In the genomic region with DNA sequence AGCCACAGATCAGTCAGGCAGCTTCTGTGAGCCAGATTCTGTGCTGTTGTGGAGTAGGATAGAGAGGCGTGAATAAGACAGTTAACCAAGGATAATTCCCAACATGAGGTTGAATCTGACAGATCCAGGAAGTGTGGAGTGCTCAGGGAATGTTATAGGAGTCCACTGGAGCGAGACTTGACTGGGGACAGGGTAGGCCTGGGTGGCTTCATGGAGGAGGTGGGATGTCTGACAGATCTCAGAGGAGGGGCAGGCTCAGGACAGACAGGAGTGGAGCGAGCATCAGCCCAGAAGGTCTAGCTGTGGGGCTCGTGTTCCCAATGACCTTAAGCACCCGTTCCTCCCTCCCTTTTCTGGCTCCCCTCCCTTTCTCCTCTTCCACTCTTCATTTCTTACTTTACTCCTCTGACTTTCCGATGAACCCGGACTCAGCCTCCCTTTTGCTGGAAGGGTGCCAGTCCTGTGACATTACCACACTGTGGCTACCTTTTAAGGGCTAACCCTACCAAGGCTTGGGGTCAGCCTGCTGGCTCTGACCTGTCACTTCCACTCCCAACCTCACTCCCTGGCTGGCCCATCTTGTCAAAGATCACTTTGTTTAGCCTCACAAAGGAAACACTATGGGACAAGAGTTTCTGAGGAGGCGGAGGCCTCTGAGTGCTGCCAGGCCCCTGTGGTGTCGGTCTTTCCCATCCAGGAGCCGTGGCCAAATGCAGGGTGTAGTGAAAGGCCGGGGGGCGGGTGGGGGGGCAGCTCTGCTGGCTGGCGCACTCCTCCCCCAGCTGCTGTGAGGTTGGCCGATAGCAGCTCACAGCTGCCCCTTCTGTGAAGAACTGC, we compare ENCODE assay signal across 17 cellular contexts. TPM values are rescaled to one million over a fixed set of nuclear protein-coding genes. Genes with fewer than 3 reads are reported as not detected.
DNase-seq lines count a peak whose midpoint lies in the region; ATAC-seq and TF ChIP-seq lines count a peak whose summit lies in the region.
"Had no signal": no experiment of that assay in that cellular context is flagged by ENCODE, and none has a peak within 500 bp of the region (broad histone marks: within the 10 kb centered on the region; RNA-seq: fewer than 3 reads in every experiment).

No MANE protein-coding gene starts in this region.

- ATAC-seq in GM21515 (IDR thresholded peaks at IDR 0.05; ENCODE audit: unreplicated experiment) = no peak

- no peaks in the 10 kb centered on the region for H3K27me3 ChIP-seq in SJCRH30
- no peaks in the 10 kb centered on the region for H3K27me3 ChIP-seq in dorsolateral prefrontal cortex
- H3K27me3 ChIP-seq in testis = no peaks in the 10 kb centered on the region
- H3K27me3 ChIP-seq in Caco-2 (replicated peaks; ENCODE audit: control insufficient read depth, insufficient read depth, low read length) = no peaks in the 10 kb centered on the region
- H3K27me3 ChIP-seq: colonic mucosa had no signal

- H3K4me3 ChIP-seq in SJCRH30 (no peak overlapping the region), dorsolateral prefrontal cortex (no peak overlapping the region), testis (no peak overlapping the region), Caco-2 (ENCODE audit: low read depth, low read length) (no peak overlapping the region)
- H3K4me3 ChIP-seq: colonic mucosa, psoas muscle had no signal

- POLR2A ChIA-PET in Caco-2 (lab: Charles Lee) = no interaction called here

- H3K36me3 ChIP-seq in SJCRH30 (peaks cover 6% of the 10 kb centered on the region; the same call in 1 of the 2 replicates), testis (ENCODE audit: low read depth, missing control alignments) (no peaks in the 10 kb centered on the region), Caco-2 (ENCODE audit: control insufficient read depth, insufficient read depth, low read length) (no peaks in the 10 kb centered on the region)
- H3K36me3 ChIP-seq: colonic mucosa had no signal

- 63 to 68% methylated on average over 12 to 14 of the region's 14 CpGs for whole genome bisulfite sequencing in testis, 2 donors

- H3K4me3 Mint-ChIP-seq in nephron (no peak overlapping the region), Caco-2 (ENCODE audit: unreplicated experiment) (no peak overlapping the region)
- H3K4me3 Mint-ChIP-seq: activated naive CD4-positive, alpha-beta T cell treated with anti-CD3 and anti-CD28 coated beads, Interleukin-2, amount 50 U/mL, for 24 hours; CD8-positive, alpha-beta memory T cell had no signal

- H3K9me3 Mint-ChIP-seq in nephron (no peaks in the 10 kb centered on the region), Caco-2 (ENCODE audit: unreplicated experiment) (no peaks in the 10 kb centered on the region)
- H3K9me3 Mint-ChIP-seq: activated naive CD4-positive, alpha-beta T cell treated with anti-CD3 and anti-CD28 coated beads, Interleukin-2, amount 50 U/mL, for 24 hours had no signal

- no peaks in the 10 kb centered on the region for H3K36me3 Mint-ChIP-seq in nephron (ENCODE audit: low read depth)
- H3K36me3 Mint-ChIP-seq in Caco-2 (ENCODE audit: insufficient read depth, unreplicated experiment) = no peaks in the 10 kb centered on the region
- H3K36me3 Mint-ChIP-seq: activated naive CD4-positive, alpha-beta T cell treated with anti-CD3 and anti-CD28 coated beads, Interleukin-2, amount 50 U/mL, for 24 hours; CD8-positive, alpha-beta memory T cell had no signal

- no peak for TF ChIP-seq CTCF in dorsolateral prefrontal cortex (IDR thresholded peaks at IDR 0.05 in 54 of 56, conservative IDR thresholded peaks at IDR 0.05 in 2 of 56; ENCODE audit: low read depth in 1 of 56, partially characterized antibody in 56 of 56)
- no peak for TF ChIP-seq CTCF in nephron (IDR thresholded peaks at IDR 0.05; ENCODE audit: unreplicated experiment in 3 of 3)
- no peak for TF ChIP-seq CTCF in testis (IDR thresholded peaks at IDR 0.05)
- TF ChIP-seq CTCF in Caco-2 (IDR thresholded peaks at IDR 0.05; ENCODE audit: insufficient read depth in 1 of 2, low read depth in 1 of 2, low read length in 1 of 2, severe bottlenecking in 1 of 2, unreplicated experiment in 1 of 2) = no peak

- H3K27ac Mint-ChIP-seq in nephron (peak overlapping the region; percentile 73 to 86 (median 76)), Caco-2 (ENCODE audit: unreplicated experiment) (no peak overlapping the region)
- H3K27ac Mint-ChIP-seq: activated naive CD4-positive, alpha-beta T cell treated with anti-CD3 and anti-CD28 coated beads, Interleukin-2, amount 50 U/mL, for 24 hours had no signal

- H3K4me1 ChIP-seq in SJCRH30 (peaks cover 22% of the 10 kb centered on the region), testis (peaks cover 18% of the 10 kb centered on the region), Caco-2 (peaks cover 21% of the 10 kb centered on the region)
- H3K4me1 ChIP-seq: colonic mucosa, psoas muscle had no signal

- H3K9me3 ChIP-seq in SJCRH30 (replicated peaks) (no peaks in the 10 kb centered on the region), testis (no peaks in the 10 kb centered on the region), Caco-2 (no peaks in the 10 kb centered on the region)
- H3K9me3 ChIP-seq: colonic mucosa, psoas muscle had no signal

- peak overlapping the region; percentile 21; the same call in 1 of the 2 replicates for H3K27ac ChIP-seq in SJCRH30
- H3K27ac ChIP-seq in dorsolateral prefrontal cortex = peak overlapping the region; percentile 1 to 91 (median 79)
- H3K27ac ChIP-seq in testis = no peak overlapping the region
- H3K27ac ChIP-seq: colonic mucosa, psoas muscle had no signal

- H3K4me1 Mint-ChIP-seq in nephron (peaks cover 25% of the 10 kb centered on the region), Caco-2 (ENCODE audit: low read depth, unreplicated experiment) (peaks cover 16% of the 10 kb centered on the region)
- H3K4me1 Mint-ChIP-seq: activated naive CD4-positive, alpha-beta T cell treated with anti-CD3 and anti-CD28 coated beads, Interleukin-2, amount 50 U/mL, for 24 hours; CD8-positive, alpha-beta memory T cell had no signal

- no TSS peak for BruUV-seq in Caco-2 (replicated peaks; lab: Mats Ljungman, UMichigan)

- intact Hi-C loops in dorsolateral prefrontal cortex (cut with DNase I) = loop anchor here in 1 of 2 donors (5.0 kb wide), 1 partner anchor 43 kb away; a partner anchor contains a TSS
- intact Hi-C loops in testis (cut with DNase I; ENCODE audit: low total_unique reads) = no loop called here
- intact Hi-C loops in Caco-2 (cut with micrococcal nuclease; ENCODE audit: unreplicated experiment) = no loop called here

- TF ChIP-seq POLR2A in testis (IDR thresholded peaks at IDR 0.05) = no peak

- H3K27me3 Mint-ChIP-seq in nephron (ENCODE audit: low read depth) (peaks cover 4% of the 10 kb centered on the region), Caco-2 (ENCODE audit: insufficient read depth, unreplicated experiment) (no peaks in the 10 kb centered on the region)
- H3K27me3 Mint-ChIP-seq: activated naive CD4-positive, alpha-beta T cell treated with anti-CD3 and anti-CD28 coated beads, Interleukin-2, amount 50 U/mL, for 24 hours had no signal

- CTCF ChIA-PET in Caco-2 (lab: Charles Lee) = no interaction called here

- DNase-seq in SJCRH30 = peak; percentile 47 to 70
- peak in 9 of 10 donors; percentile 30 to 82 (median 61) for DNase-seq in dorsolateral prefrontal cortex
- DNase-seq in testis = peak; percentile 60
- DNase-seq in activated CD4-positive, alpha-beta T cell treated with anti-CD3 and anti-CD28 coated beads for 48 hours = no peak
- no peak for DNase-seq in 8988T
- no peak for DNase-seq in Caco-2
- DNase-seq: activated CD8-positive, alpha-beta memory T cell treated with anti-CD3 and anti-CD28 coated beads, Interleukin-2, amount 50 U/mL, for 48 hours; CD8-positive, alpha-beta memory T cell; colonic mucosa; Karpas-422; mesendoderm; NCI-H1694; NCI-H510A treated with DMSO at 0.1 percent for 48 hours had no signal

RNA-seq across cellular contexts. Expression of a gene that starts 28.5 kb away (rescaled TPM):
- 4.7 and 7.0 TPM in 2 replicates for total RNA-seq in SJCRH30 (2014; rRNA removed; shearing (Covaris generic))
- 10 to 100 TPM in 4 of 120 experiments, 1 to 10 TPM in 114, under 1 TPM in 2; 0.79 to 14.6 (median 3.8) TPM for total RNA-seq in dorsolateral prefrontal cortex
- 10 to 100 TPM; 23.2 to 37.7 TPM for total RNA-seq in testis
- 22.9 TPM for polyA plus RNA-seq in testis (ENCODE audit: insufficient read depth, low read depth, low replicate concordance)
- 5.1 and 6.4 TPM in 2 replicates for total RNA-seq in Caco-2 (2022)

RNA-seq across cellular contexts. Expression of a gene that starts 41.6 kb away (rescaled TPM):
- 28.0 and 28.9 TPM in 2 replicates for total RNA-seq in SJCRH30 (2014; rRNA removed; shearing (Covaris generic))
- 1 to 10 TPM in 91 of 120 experiments, under 1 TPM in 29; 0.16 to 6.6 (median 1.6) TPM for total RNA-seq in dorsolateral prefrontal cortex
- 10 to 100 TPM in 1 of 2 donors, 1 to 10 TPM in 1; 6.9 to 10.3 TPM for total RNA-seq in testis
- polyA plus RNA-seq in testis (ENCODE audit: insufficient read depth, low read depth, low replicate concordance) = 7.6 TPM
- total RNA-seq in Caco-2 (2022) = 0.48 and 1.2 TPM in 2 replicates
- polyA plus RNA-seq: CD8-positive, alpha-beta memory T cell had no signal

Comparison
In these comparisons a context has a peak if more than half of its experiments do, and no peak if none do; other contexts are left out.
1. DNase-seq: peak in SJCRH30 (2 of 2), dorsolateral prefrontal cortex (9 of 10) and testis (single experiment); none in activated CD4-positive, alpha-beta T cell treated with anti-CD3 and anti-CD28 coated beads for 48 hours (single experiment), 8988T (single experiment) and Caco-2 (0 of 2).
2. H3K27ac ChIP-seq: peak in SJCRH30 (single experiment) and dorsolateral prefrontal cortex (59 of 59); none in testis (0 of 2).